ENCODE assay signal across 11 cellular contexts in genomic region chr17:61589990-61590389, GRCh38. TPM values are rescaled to one million over a fixed set of nuclear protein-coding genes. Genes with fewer than 3 reads are reported as not detected.
"Had no signal": no experiment of that assay in that cellular context is flagged by ENCODE, and none has a peak within 500 bp of the region (broad histone marks: within the 10 kb centered on the region; RNA-seq: fewer than 3 reads in every experiment).

No MANE protein-coding gene starts in this region.

- DNase-seq: GM23248, GOT3, H7, H9, HCEC 1CT, HFFc6 had no signal

- H3K4me1 ChIP-seq: HAP-1 had no signal

- ATAC-seq: GM23338, HCT116 had no signal

- FAIRE-seq: H1 had no signal

- H3K27ac ChIP-seq: GM23248 had no signal

RNA-seq across cellular contexts. Expression of gene NACA2, which starts 1.0 kb away (rescaled TPM):
- total RNA-seq: GM23248, GM23338, H1, H4, H7, H9, HFFc6 had no signal
- polyA plus RNA-seq: GM23248, H1 had no signal
